ENCODE assay signal across 15 cellular contexts in the genomic region with DNA sequence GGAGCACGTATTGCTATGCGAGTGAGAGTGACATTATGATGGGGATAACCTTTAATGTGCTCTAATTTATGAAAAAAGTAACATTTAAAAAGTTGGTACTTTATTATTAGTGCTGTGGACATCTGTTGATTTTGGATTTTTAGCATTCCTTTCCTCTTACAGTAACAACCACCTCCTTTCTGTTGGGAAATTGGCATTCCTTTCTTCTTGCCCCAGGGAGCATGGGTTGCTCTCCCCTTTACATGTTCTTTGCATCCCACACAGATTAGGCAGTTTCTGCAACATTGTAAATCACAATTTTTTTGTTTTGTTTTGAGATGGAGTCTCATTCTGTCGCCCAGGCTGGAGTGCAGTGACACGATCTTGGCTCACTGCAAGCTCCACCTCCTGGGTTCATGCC.
DNase-seq lines count a peak whose midpoint lies in the region; ATAC-seq and TF ChIP-seq lines count a peak whose summit lies in the region.
"Had no signal": no experiment of that assay in that cellular context is flagged by ENCODE, and none has a peak within 500 bp of the region (broad histone marks: within the 10 kb centered on the region; RNA-seq: fewer than 3 reads in every experiment).

No MANE protein-coding gene starts in this region.

- peaks cover 4% of the 10 kb centered on the region for H3K36me3 Mint-ChIP-seq in CD4-positive, alpha-beta T cell (ENCODE audit: low read depth)
- H3K36me3 Mint-ChIP-seq in naive thymus-derived CD8-positive, alpha-beta T cell = peaks cover 0 to 2% (median 0%) of the 10 kb centered on the region in 3 donors

- H3K4me1 Mint-ChIP-seq in CD4-positive, alpha-beta T cell (ENCODE audit: low read depth) = peaks cover 80% of the 10 kb centered on the region
- H3K4me1 Mint-ChIP-seq in naive thymus-derived CD8-positive, alpha-beta T cell = peaks cover 38 to 96% (median 78%) of the 10 kb centered on the region in 4 donors
- H3K4me1 Mint-ChIP-seq: nephron progenitor cell had no signal

- H3K4me3 ChIP-seq in MG63 (no peak overlapping the region), cardiac fibroblast (replicated peaks in 1 of 2; ENCODE audit: low read depth in 2 of 2, low read length in 2 of 2) (no peak overlapping the region), WERI-Rb-1 (ENCODE audit: low read depth, low read length) (no peak overlapping the region)
- H3K4me3 ChIP-seq: vagina had no signal

- ATAC-seq in CD4-positive, alpha-beta T cell (ENCODE audit: poor library complexity) = no peak
- no peak for ATAC-seq in naive thymus-derived CD8-positive, alpha-beta T cell
- ATAC-seq in GM21526 (IDR thresholded peaks at IDR 0.05; ENCODE audit: low FRiP score, unreplicated experiment) (no peak), HG03342 (IDR thresholded peaks at IDR 0.05; ENCODE audit: unreplicated experiment) (no peak)

- no peaks in the 10 kb centered on the region for H3K27me3 Mint-ChIP-seq in CD4-positive, alpha-beta T cell
- peaks cover 0 to 2% (median 0%) of the 10 kb centered on the region in 5 donors for H3K27me3 Mint-ChIP-seq in naive thymus-derived CD8-positive, alpha-beta T cell
- H3K27me3 Mint-ChIP-seq: activated T-cell treated with anti-CD3 and anti-CD28 coated beads, Interleukin-2, amount 50 U/mL, for 24 hours had no signal

- POLR2A ChIA-PET in CD4-positive, alpha-beta T cell (lab: Charles Lee) = interaction anchor here (4.0 kb wide), 1 partner anchor 12 kb away, joined by 39 read pairs; no protein-coding TSS in a partner anchor
- POLR2A ChIA-PET in naive thymus-derived CD8-positive, alpha-beta T cell (lab: Charles Lee) = interaction anchor here (2.6 kb wide), 1 partner anchor 670 kb away, joined by 14 read pairs; a partner anchor contains a TSS

- H3K36me3 ChIP-seq in MG63 (no peaks in the 10 kb centered on the region), WERI-Rb-1 (no peaks in the 10 kb centered on the region)
- H3K36me3 ChIP-seq: vagina had no signal

- H3K4me3 Mint-ChIP-seq in CD4-positive, alpha-beta T cell = no peak overlapping the region
- peak overlapping the region in 6 of 10 donors; percentile 4 to 47 (median 26) for H3K4me3 Mint-ChIP-seq in naive thymus-derived CD8-positive, alpha-beta T cell
- H3K4me3 Mint-ChIP-seq: activated T-cell treated with anti-CD3 and anti-CD28 coated beads, Interleukin-2, amount 50 U/mL, for 24 hours; nephron progenitor cell had no signal

- peak overlapping the region; percentile 11 for H3K27ac Mint-ChIP-seq in CD4-positive, alpha-beta T cell
- peak overlapping the region in 7 of 10 donors; percentile 8 to 92 (median 52) for H3K27ac Mint-ChIP-seq in naive thymus-derived CD8-positive, alpha-beta T cell
- H3K27ac Mint-ChIP-seq: activated T-cell treated with anti-CD3 and anti-CD28 coated beads, Interleukin-2, amount 50 U/mL, for 24 hours; nephron progenitor cell had no signal

- H3K27ac ChIP-seq in CD4-positive, alpha-beta T cell (ENCODE audit: low read depth, low read length) = no peak overlapping the region
- no peak overlapping the region for H3K27ac ChIP-seq in WERI-Rb-1
- H3K27ac ChIP-seq: vagina, VCaP had no signal

- no peaks in the 10 kb centered on the region for H3K27me3 ChIP-seq in CD4-positive, alpha-beta T cell (ENCODE audit: control insufficient read depth, insufficient read depth, low read length)
- no peaks in the 10 kb centered on the region for H3K27me3 ChIP-seq in MG63
- no peaks in the 10 kb centered on the region for H3K27me3 ChIP-seq in WERI-Rb-1 (ENCODE audit: insufficient read depth, low read depth, severe bottlenecking)
- H3K27me3 ChIP-seq: vagina had no signal

- DNase-seq in CD4-positive, alpha-beta T cell = no peak
- DNase-seq in MG63 (peak; percentile 57), cardiac fibroblast (ENCODE audit: low read depth in 2 of 2) (peak; percentile 58 to 75), WERI-Rb-1 (no peak), T-helper 1 cell (no peak)
- DNase-seq in naive thymus-derived CD8-positive, alpha-beta T cell = no peak
- DNase-seq: activated T-cell treated with anti-CD3 and anti-CD28 coated beads, Interleukin-2, amount 50 U/mL, for 24 hours; COR-L47; NCI-H2171; nephron progenitor cell; RPMI8226 had no signal

- CTCF ChIA-PET in CD4-positive, alpha-beta T cell (lab: Charles Lee) = no interaction called here

- no peaks in the 10 kb centered on the region for H3K9me3 ChIP-seq in CD4-positive, alpha-beta T cell (ENCODE audit: control insufficient read depth, low read length)
- no peaks in the 10 kb centered on the region for H3K9me3 ChIP-seq in MG63
- H3K9me3 ChIP-seq in WERI-Rb-1 (ENCODE audit: severe bottlenecking) = no peaks in the 10 kb centered on the region
- H3K9me3 ChIP-seq: vagina had no signal

- intact Hi-C loops in CD4-positive, alpha-beta T cell (cut with DNase I, micrococcal nuclease) = no loop called here

- H3K9me3 Mint-ChIP-seq in CD4-positive, alpha-beta T cell = peaks cover 3% of the 10 kb centered on the region
- no peaks in the 10 kb centered on the region for H3K9me3 Mint-ChIP-seq in naive thymus-derived CD8-positive, alpha-beta T cell
- H3K9me3 Mint-ChIP-seq: activated T-cell treated with anti-CD3 and anti-CD28 coated beads, Interleukin-2, amount 50 U/mL, for 24 hours; nephron progenitor cell had no signal

- TF ChIP-seq CTCF in CD4-positive, alpha-beta T cell (IDR thresholded peaks at IDR 0.05) = no peak
- no peak for TF ChIP-seq CTCF in cardiac fibroblast (IDR thresholded peaks at IDR 0.05; ENCODE audit: low read depth, low read length)
- TF ChIP-seq CTCF in WERI-Rb-1 (IDR thresholded peaks at IDR 0.05; ENCODE audit: low read depth, low read length) = no peak

Comparison
In these comparisons a context has a peak if more than half of its experiments do, and no peak if none do; other contexts are left out.
1. DNase-seq: peak in MG63 (single experiment) and cardiac fibroblast (2 of 2); none in CD4-positive, alpha-beta T cell (0 of 10), naive thymus-derived CD8-positive, alpha-beta T cell (0 of 10), WERI-Rb-1 (single experiment) and T-helper 1 cell (0 of 5).